In genomic region chr1:98420376-98421097, GRCh38 we compare ENCODE assay signal across 21 cellular contexts.
A peak's percentile ranks its signal among the peaks of the same experiment; 100 is the strongest.
DNase-seq lines count a peak whose midpoint lies in the region; ATAC-seq and TF ChIP-seq lines count a peak whose summit lies in the region.
"Had no signal": no experiment of that assay in that cellular context is flagged by ENCODE, and none has a peak within 500 bp of the region (broad histone marks: within the 10 kb centered on the region; RNA-seq: fewer than 3 reads in every experiment).

No MANE protein-coding gene starts in this region.

- peak; percentile 18 for DNase-seq in HS-5 (ENCODE audit: low read depth)
- peak; percentile 21 for DNase-seq in amniotic epithelial cell (ENCODE audit: low read depth)
- DNase-seq in fibroblast of pulmonary artery (ENCODE audit: low read depth) = peak; percentile 21
- no peak for DNase-seq in left lobe of liver (ENCODE audit: low spot score)
- DNase-seq in NCI-H2081 treated with DMSO at 0.1 percent for 48 hours (lab: John Stamatoyannopoulos, UW) = no peak
- DNase-seq in NCI-H2029 (lab: John Stamatoyannopoulos, UW) = no peak
- DNase-seq: activated CD4-positive, alpha-beta T cell treated with anti-CD3 and anti-CD28 coated beads, Interleukin-2, amount 50 U/mL, for 4 hours; activated CD4-positive, CD25-positive, alpha-beta regulatory T cell; activated CD8-positive, alpha-beta memory T cell treated with anti-CD3 and anti-CD28 coated beads, Interleukin-2, amount 50 U/mL, for 48 hours; AML-193; CD8-positive, alpha-beta memory T cell; DMS153; effector CD4-positive, alpha-beta T cell; glutamatergic neuron; kidney glomerular epithelial cell; MG63; right lobe of liver; tibial artery had no signal

- ATAC-seq in left lobe of liver (no peak), HG02885 (IDR thresholded peaks at IDR 0.05; ENCODE audit: poor library complexity, unreplicated experiment) (no peak)
- ATAC-seq: activated T-helper 17 cell treated with anti-CD3 and anti-CD28 coated beads, Interleukin-2, amount 50 U/mL, for 72 hours; right lobe of liver had no signal

- H3K4me3 ChIP-seq in fibroblast of pulmonary artery (replicated peaks; ENCODE audit: low read depth, low read length) = no peak overlapping the region
- H3K4me3 ChIP-seq: ascending aorta, MG63, right lobe of liver, tibial artery had no signal

- no peak for TF ChIP-seq CTCF in fibroblast of pulmonary artery (IDR thresholded peaks at IDR 0.05; ENCODE audit: low read length, missing control alignments)

Comparison
In these comparisons a context has a peak if more than half of its experiments do, and no peak if none do; other contexts are left out.
1. DNase-seq: peak in HS-5 (single experiment), amniotic epithelial cell (single experiment) and fibroblast of pulmonary artery (single experiment); none in left lobe of liver (single experiment), NCI-H2081 treated with DMSO at 0.1 percent for 48 hours (single experiment) and NCI-H2029 (single experiment).